ENCODE assay signal across 10 cellular contexts in genomic region chr14:74140374-74140850, GRCh38. TPM values are rescaled to one million over a fixed set of nuclear protein-coding genes. Genes with fewer than 3 reads are reported as not detected.
DNase-seq lines count a peak whose midpoint lies in the region; ATAC-seq, FAIRE-seq and TF ChIP-seq lines count a peak whose summit lies in the region.
"Had no signal": no experiment of that assay in that cellular context is flagged by ENCODE, and none has a peak within 500 bp of the region (broad histone marks: within the 10 kb centered on the region; RNA-seq: fewer than 3 reads in every experiment).

No MANE protein-coding gene starts in this region.

- no peak overlapping the region for H3K27ac Mint-ChIP-seq in effector memory CD8-positive, alpha-beta T cell
- no peak overlapping the region for H3K27ac Mint-ChIP-seq in T-cell

- POLR2A ChIA-PET in RWPE1 (lab: Yijun Ruan, JAX; ENCODE audit: low non-redundant PET) = no interaction called here
- POLR2A ChIA-PET in T-cell (lab: Charles Lee) = no interaction called here

- ATAC-seq in effector memory CD8-positive, alpha-beta T cell (replicated peaks) = no peak
- no peak for ATAC-seq in T-cell (replicated peaks in 1 of 4)

- no peaks in the 10 kb centered on the region for H3K9me3 Mint-ChIP-seq in effector memory CD8-positive, alpha-beta T cell
- no peaks in the 10 kb centered on the region for H3K9me3 Mint-ChIP-seq in T-cell

- H3K4me1 Mint-ChIP-seq in effector memory CD8-positive, alpha-beta T cell (ENCODE audit: low read depth in 2 of 2) = peaks cover 5 to 12% of the 10 kb centered on the region in 2 donors
- peaks cover 15 to 18% (median 17%) of the 10 kb centered on the region in 3 donors for H3K4me1 Mint-ChIP-seq in T-cell

- TF ChIP-seq CTCF in fibroblast of the aortic adventitia (IDR thresholded peaks at IDR 0.05; ENCODE audit: insufficient read depth, low read length) (no peak), RWPE1 (conservative IDR thresholded peaks at IDR 0.05; ENCODE audit: low read depth) (no peak), brain microvascular endothelial cell (IDR thresholded peaks at IDR 0.05; ENCODE audit: low read depth, low read length, missing control alignments) (no peak)

- DNase-seq in GM19239 (ENCODE audit: insufficient read length, low spot score) (no peak), NCI-H2227 (lab: John Stamatoyannopoulos, UW; ENCODE audit: unreplicated experiment) (peak; percentile 73), fibroblast of the aortic adventitia (ENCODE audit: low read depth) (peak; percentile 30), renal cortical epithelial cell (ENCODE audit: low read depth) (peak; percentile 15), RWPE1 (ENCODE audit: low spot score) (no peak), brain microvascular endothelial cell (no peak), T-cell (no peak)
- DNase-seq in effector memory CD8-positive, alpha-beta T cell = no peak
- DNase-seq: islet precursor cell had no signal

- no peak overlapping the region for H3K27ac ChIP-seq in RWPE1
- no peak overlapping the region for H3K27ac ChIP-seq in brain microvascular endothelial cell
- H3K27ac ChIP-seq: ascending aorta had no signal

- CTCF ChIA-PET in RWPE1 (lab: Yijun Ruan, JAX) = no interaction called here
- CTCF ChIA-PET in T-cell (lab: Charles Lee) = interaction anchor here in 1 of 2 donors (0.9 kb wide), 1 partner anchor 16 kb away, joined by 3 read pairs; no protein-coding TSS in a partner anchor

- no peaks in the 10 kb centered on the region for H3K36me3 ChIP-seq in brain microvascular endothelial cell (replicated peaks)
- H3K36me3 ChIP-seq: ascending aorta had no signal

- in situ Hi-C loops in brain microvascular endothelial cell (cut with HindIII; ENCODE audit: low pct_ligation_motif_present, low sequenced_read_pairs) = no loop called here

- no peaks in the 10 kb centered on the region for H3K27me3 Mint-ChIP-seq in effector memory CD8-positive, alpha-beta T cell
- no peaks in the 10 kb centered on the region for H3K27me3 Mint-ChIP-seq in T-cell

- no peaks in the 10 kb centered on the region for H3K36me3 Mint-ChIP-seq in effector memory CD8-positive, alpha-beta T cell (ENCODE audit: insufficient read depth)
- peaks cover 24% of the 10 kb centered on the region for H3K36me3 Mint-ChIP-seq in T-cell

- H3K27me3 ChIP-seq in brain microvascular endothelial cell (replicated peaks) = no peaks in the 10 kb centered on the region
- H3K27me3 ChIP-seq: ascending aorta had no signal

- no peak overlapping the region for H3K4me3 ChIP-seq in fibroblast of the aortic adventitia (ENCODE audit: low read depth, low read length)
- H3K4me3 ChIP-seq in brain microvascular endothelial cell (ENCODE audit: low read depth, low read length) = no peak overlapping the region
- H3K4me3 ChIP-seq: ascending aorta had no signal

- FAIRE-seq in GM19239 (lab: Jason Lieb, UNC) = peak; percentile 48

- H3K4me3 Mint-ChIP-seq in effector memory CD8-positive, alpha-beta T cell = no peak overlapping the region
- no peak overlapping the region for H3K4me3 Mint-ChIP-seq in T-cell

RNA-seq across cellular contexts. Expression of gene LIN52, which starts 55.7 kb away (rescaled TPM):
- 9.2 and 10.0 TPM in 2 replicates for total RNA-seq in fibroblast of the aortic adventitia (ENCODE audit: low replicate concordance)
- total RNA-seq in renal cortical epithelial cell = 5.1 and 6.8 TPM in 2 replicates
- 10 to 100 TPM in 3 of 5 donors, 1 to 10 TPM in 2; 9.7 to 11.2 (median 10.7) TPM for total RNA-seq in T-cell

RNA-seq across cellular contexts. Expression of gene ALDH6A1, which starts 56.2 kb away (rescaled TPM):
- total RNA-seq in fibroblast of the aortic adventitia (ENCODE audit: low replicate concordance) = 23.4 and 27.0 TPM in 2 replicates
- 15.8 and 28.0 TPM in 2 replicates for total RNA-seq in renal cortical epithelial cell
- 10 to 100 TPM; 11.0 to 15.9 (median 14.8) TPM for total RNA-seq in T-cell

Comparison
In these comparisons a context has a peak if more than half of its experiments do, and no peak if none do; other contexts are left out.
1. DNase-seq: peak in NCI-H2227 (single experiment), fibroblast of the aortic adventitia (single experiment) and renal cortical epithelial cell (single experiment); none in GM19239 (single experiment), RWPE1 (single experiment), brain microvascular endothelial cell (single experiment), effector memory CD8-positive, alpha-beta T cell (0 of 3) and T-cell (0 of 34).